ENCODE assay signal across 1 cellular context in genomic region chr17:81590121-81590520, GRCh38.
TF ChIP-seq lines count a peak whose summit lies in the region.

No MANE protein-coding gene starts in this region.

TF ChIP-seq in HCT116, 20 proteins besides CTCF, POLR2A, EP300 and RAD21 (continued from another document):
- TF ChIP-seq REST (IDR thresholded peaks at IDR 0.05; ENCODE audit: low read depth) (no peak), SP1 (IDR thresholded peaks at IDR 0.05; ENCODE audit: low read depth) (no peak), ZNF274 (IDR thresholded peaks at IDR 0.05; ENCODE audit: low read depth, low read length) (no peak), EGR1 (IDR thresholded peaks at IDR 0.05; ENCODE audit: low read depth) (no peak), JUND (IDR thresholded peaks at IDR 0.05) (no peak), POLR2AphosphoS5 (IDR thresholded peaks at IDR 0.05; ENCODE audit: low read depth, low read length) (no peak), SIN3A (IDR thresholded peaks at IDR 0.05; ENCODE audit: low read depth) (no peak), YY1 (IDR thresholded peaks at IDR 0.05; ENCODE audit: extremely low read depth, insufficient replicate concordance, low read depth, low read length) (no peak), CEBPB (IDR thresholded peaks at IDR 0.05; ENCODE audit: low read depth) (no peak), ATF3 (IDR thresholded peaks at IDR 0.05) (no peak), ELF1 (IDR thresholded peaks at IDR 0.05; ENCODE audit: borderline replicate concordance, low read depth) (no peak), EZH2 (IDR thresholded peaks at IDR 0.05) (no peak), FOSL1 (IDR thresholded peaks at IDR 0.05; ENCODE audit: low read depth) (no peak), SRF (IDR thresholded peaks at IDR 0.05; ENCODE audit: low read depth) (no peak)
